Comparison of ENCODE assay signal across 11 cellular contexts in the genomic region with DNA sequence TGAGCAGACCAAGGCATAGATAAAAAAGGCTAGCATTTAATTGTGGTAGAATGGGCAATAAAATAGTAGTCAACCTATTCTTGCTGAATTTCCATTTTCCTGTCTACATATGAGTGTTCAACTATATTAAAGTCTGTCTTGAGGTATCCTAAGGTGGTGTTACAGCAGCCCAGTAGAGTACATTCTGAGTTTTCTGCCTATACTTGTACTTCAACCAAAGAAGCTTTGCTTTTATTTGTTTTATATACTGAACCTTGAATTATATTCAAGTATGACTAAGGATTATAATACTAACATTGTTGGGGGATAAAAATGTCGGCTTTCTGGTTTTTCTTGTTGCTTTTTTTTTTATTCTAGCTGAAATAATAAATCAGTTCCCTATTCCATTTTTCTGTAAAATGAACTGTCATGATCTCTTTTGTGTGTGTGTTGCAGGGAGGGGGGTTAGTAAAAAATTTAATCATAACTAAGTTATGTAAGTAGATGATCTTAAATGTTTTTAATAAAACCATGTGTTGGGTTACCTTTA.
"Had no signal": no experiment of that assay in that cellular context is flagged by ENCODE, and none has a peak within 500 bp of the region (broad histone marks: within the 10 kb centered on the region; RNA-seq: fewer than 3 reads in every experiment).

No MANE protein-coding gene starts in this region.

- H3K27ac Mint-ChIP-seq: activated CD8-positive, alpha-beta T cell treated with anti-CD3 and anti-CD28 coated beads, Interleukin-2, amount 10 ng/mL, durations not matched to agents 7 days and 5 days; activated naive CD4-positive, alpha-beta T cell treated with anti-CD3 and anti-CD28 coated beads, Interleukin-2, amount 10 ng/mL, durations not matched to agents 7 days and 5 days; naive B cell; WTC11 had no signal

- H3K4me3 ChIP-seq: SK-N-MC had no signal

- DNase-seq: activated CD4-positive, alpha-beta T cell treated with anti-CD3 and anti-CD28 coated beads for 48 hours; activated CD8-positive, alpha-beta T cell treated with anti-CD3 and anti-CD28 coated beads, Interleukin-2, amount 10 ng/mL, durations not matched to agents 7 days and 5 days; activated naive CD4-positive, alpha-beta T cell treated with anti-CD3 and anti-CD28 coated beads, Interleukin-2, amount 10 ng/mL, durations not matched to agents 7 days and 5 days; cerebellar nuclear complex; endodermal cell; naive B cell; stimulated activated CD4-positive, alpha-beta T cell treated with anti-CD3 and anti-CD28 coated beads, Interleukin-4, amount 100 ng/mL, for 4 hours had no signal

- ATAC-seq: activated CD8-positive, alpha-beta T cell treated with anti-CD3 and anti-CD28 coated beads, Interleukin-2, amount 10 ng/mL, durations not matched to agents 7 days and 5 days; sciatic nerve; WTC11 had no signal

- H3K27ac ChIP-seq: SK-N-MC had no signal

- H3K4me1 Mint-ChIP-seq: activated naive CD4-positive, alpha-beta T cell treated with anti-CD3 and anti-CD28 coated beads, Interleukin-2, amount 10 ng/mL, durations not matched to agents 7 days and 5 days; naive B cell; WTC11 had no signal

- H3K9me3 Mint-ChIP-seq: activated naive CD4-positive, alpha-beta T cell treated with anti-CD3 and anti-CD28 coated beads, Interleukin-2, amount 10 ng/mL, durations not matched to agents 7 days and 5 days had no signal

- H3K4me3 Mint-ChIP-seq: activated CD8-positive, alpha-beta T cell treated with anti-CD3 and anti-CD28 coated beads, Interleukin-2, amount 10 ng/mL, durations not matched to agents 7 days and 5 days; activated naive CD4-positive, alpha-beta T cell treated with anti-CD3 and anti-CD28 coated beads, Interleukin-2, amount 10 ng/mL, durations not matched to agents 7 days and 5 days; endodermal cell; naive B cell; WTC11 had no signal

- H3K36me3 Mint-ChIP-seq: activated naive CD4-positive, alpha-beta T cell treated with anti-CD3 and anti-CD28 coated beads, Interleukin-2, amount 10 ng/mL, durations not matched to agents 7 days and 5 days; naive B cell; WTC11 had no signal

- H3K27me3 Mint-ChIP-seq: activated naive CD4-positive, alpha-beta T cell treated with anti-CD3 and anti-CD28 coated beads, Interleukin-2, amount 10 ng/mL, durations not matched to agents 7 days and 5 days; naive B cell; progenitor cell of endocrine pancreas had no signal
